27 cellular contexts compared by ENCODE assay signal in genomic region chr10:127332631-127333030, GRCh38.
"Had no signal": no experiment of that assay in that cellular context is flagged by ENCODE, and none has a peak within 500 bp of the region (broad histone marks: within the 10 kb centered on the region; RNA-seq: fewer than 3 reads in every experiment).

No MANE protein-coding gene starts in this region.

- H3K9me3 ChIP-seq: adrenal gland, esophagus squamous epithelium had no signal

- DNase-seq: activated CD4-positive, alpha-beta memory T cell treated with anti-CD3 and anti-CD28 coated beads for 36 hours; activated CD4-positive, alpha-beta T cell treated with anti-CD3 and anti-CD28 coated beads for 36 hours; activated CD4-positive, alpha-beta T cell treated with anti-CD3 and anti-CD28 coated beads, Interleukin-2, amount 10 ng/mL, durations not matched to agents 24 days and 14 days; activated CD4-positive, CD25-positive, alpha-beta regulatory T cell; activated CD4-positive, CD25-positive, alpha-beta regulatory T cell treated with anti-CD3 and anti-CD28 coated beads, Interleukin-2, amount 50 U/mL, for 72 hours; activated CD8-positive, alpha-beta memory T cell treated with anti-CD3 and anti-CD28 coated beads, Interleukin-2, amount 10 ng/mL, durations not matched to agents 7 days and 5 days; activated CD8-positive, alpha-beta memory T cell treated with anti-CD3 and anti-CD28 coated beads, Interleukin-2, amount 50 U/mL, for 4 hours; activated CD8-positive, alpha-beta T cell treated with anti-CD3 and anti-CD28 coated beads, Interleukin-2, amount 10 ng/mL, durations not matched to agents 7 days and 5 days; activated effector memory CD4-positive, alpha-beta T cell treated with anti-CD3 and anti-CD28 coated beads, Interleukin-2, amount 50 U/mL, for 16 hours; activated naive CD4-positive, alpha-beta T cell treated with anti-CD3 and anti-CD28 coated beads for 36 hours; activated naive CD8-positive, alpha-beta T cell treated with anti-CD3 and anti-CD28 coated beads for 36 hours; activated naive CD8-positive, alpha-beta T cell treated with anti-CD3 and anti-CD28 coated beads, Interleukin-2, amount 50 U/mL, for 24 hours; activated T-cell treated with anti-CD3 and anti-CD28 coated beads, Interleukin-2, amount 50 U/mL, for 1 hour; activated T-cell treated with anti-CD3 and anti-CD28 coated beads, Interleukin-2, amount 50 U/mL, for 48 hours; adrenal gland; amygdala; aorta; dorsolateral prefrontal cortex; effector memory CD4-positive, alpha-beta T cell; endodermal cell; esophagus squamous epithelium; T-helper 1 cell; T-helper 17 cell; T1000 had no signal

- H3K27ac ChIP-seq: adrenal gland, breast epithelium, coronary artery, dorsolateral prefrontal cortex, epithelial cell of prostate, esophagus squamous epithelium had no signal

- H3K4me1 ChIP-seq: adrenal gland, breast epithelium, esophagus squamous epithelium had no signal

- H3K4me3 ChIP-seq: adrenal gland, breast epithelium, coronary artery, dorsolateral prefrontal cortex, esophagus squamous epithelium had no signal

- H3K36me3 ChIP-seq: adrenal gland, breast epithelium had no signal

- ATAC-seq: activated CD4-positive, alpha-beta T cell treated with anti-CD3 and anti-CD28 coated beads for 36 hours; activated CD8-positive, alpha-beta memory T cell treated with anti-CD3 and anti-CD28 coated beads, Interleukin-2, amount 10 ng/mL, durations not matched to agents 7 days and 5 days; activated CD8-positive, alpha-beta T cell treated with anti-CD3 and anti-CD28 coated beads, Interleukin-2, amount 10 ng/mL, durations not matched to agents 7 days and 5 days; activated naive CD8-positive, alpha-beta T cell treated with anti-CD3 and anti-CD28 coated beads, Interleukin-2, amount 50 U/mL, for 24 hours; T-helper 17 cell had no signal

- H3K27me3 ChIP-seq: adrenal gland, breast epithelium, dorsolateral prefrontal cortex, esophagus squamous epithelium had no signal
